Comparison of ENCODE assay signal across 8 cellular contexts in the genomic region with DNA sequence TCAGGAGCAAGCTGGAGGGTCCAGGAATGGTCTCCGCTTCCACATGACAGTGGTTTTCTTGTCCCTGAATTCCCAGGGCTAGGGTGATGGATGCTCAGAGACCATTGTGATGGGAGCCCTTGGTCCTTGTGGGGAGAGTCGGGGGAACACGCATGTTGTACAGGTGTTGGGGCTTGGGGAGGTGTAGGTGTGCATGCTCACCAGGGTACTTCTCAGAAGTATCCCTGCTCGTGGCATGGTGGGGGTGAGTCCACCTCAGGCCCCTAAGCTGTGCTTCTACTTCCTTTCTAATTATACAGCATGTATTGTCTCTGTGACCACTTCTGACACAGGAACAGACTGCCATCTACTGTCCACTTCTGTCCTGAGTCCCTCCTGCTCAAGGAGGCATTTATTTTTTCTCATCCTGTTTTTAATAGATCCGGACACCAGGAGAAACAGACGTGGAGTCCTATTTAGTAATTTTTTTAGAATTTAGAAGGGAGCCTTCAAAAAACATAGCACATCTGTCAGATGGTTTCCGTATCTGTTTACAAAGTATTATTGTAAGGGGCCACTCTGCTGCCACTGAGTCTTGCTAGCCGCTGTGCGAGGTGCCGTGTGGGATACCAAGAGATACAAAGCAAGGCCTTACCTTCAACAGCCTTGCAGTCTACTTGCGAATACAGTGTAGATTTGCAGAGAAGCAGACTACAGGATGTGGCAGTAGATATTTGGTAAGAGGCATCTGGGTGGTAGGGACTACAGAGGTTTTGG. TPM values are rescaled to one million over a fixed set of nuclear protein-coding genes. Genes with fewer than 3 reads are reported as not detected.
A peak's percentile ranks its signal among the peaks of the same experiment; 100 is the strongest.
DNase-seq lines count a peak whose midpoint lies in the region; ATAC-seq and TF ChIP-seq lines count a peak whose summit lies in the region.

No MANE protein-coding gene starts in this region.

- H3K4me2 ChIP-seq in trophoblast cell (ENCODE audit: low read length), result no peak overlapping the region

- H3K27me3 Mint-ChIP-seq in activated naive CD4-positive, alpha-beta T cell treated with anti-CD3 and anti-CD28 coated beads for 36 hours (ENCODE audit: low read depth), result peaks cover 21% of the 10 kb centered on the region
- H3K27me3 Mint-ChIP-seq in activated naive CD4-positive, alpha-beta T cell treated with anti-CD3 and anti-CD28 coated beads, Interleukin-2, amount 10 ng/mL, durations not matched to agents 7 days and 5 days, result peaks cover 12% of the 10 kb centered on the region

- TF ChIP-seq POLR2A in esophagus muscularis mucosa (IDR thresholded peaks at IDR 0.05; ENCODE audit: low read depth), result no peak

- no peak overlapping the region for H3K18ac ChIP-seq in trophoblast cell (ENCODE audit: low read length)

- H2AK5ac ChIP-seq in trophoblast cell (ENCODE audit: low read length), result no peak overlapping the region

- no peak overlapping the region for H3K4ac ChIP-seq in trophoblast cell (ENCODE audit: low read depth, low read length)

- no peak overlapping the region for H3K23ac ChIP-seq in trophoblast cell (ENCODE audit: low read length)

- no peaks in the 10 kb centered on the region for H3K4me1 Mint-ChIP-seq in activated naive CD4-positive, alpha-beta T cell treated with anti-CD3 and anti-CD28 coated beads for 36 hours (ENCODE audit: low read depth)
- H3K4me1 Mint-ChIP-seq in activated naive CD4-positive, alpha-beta T cell treated with anti-CD3 and anti-CD28 coated beads, Interleukin-2, amount 10 ng/mL, durations not matched to agents 7 days and 5 days, result no peaks in the 10 kb centered on the region

- H2BK5ac ChIP-seq in trophoblast cell (ENCODE audit: low read depth, low read length, poor library complexity), result no peak overlapping the region

- H3K9me3 ChIP-seq in NT2/D1 (ENCODE audit: insufficient read depth, low read length), result peaks cover 9% of the 10 kb centered on the region; the same call in 1 of the 2 replicates
- peaks cover 0 to 13% (median 0%) of the 10 kb centered on the region in 4 donors for H3K9me3 ChIP-seq in esophagus muscularis mucosa
- H3K9me3 ChIP-seq in trophoblast cell (ENCODE audit: insufficient read depth, low read depth, low read length), result peaks cover 2% of the 10 kb centered on the region

- H2BK12ac ChIP-seq in trophoblast cell (ENCODE audit: low read length), result no peak overlapping the region

- CTCF ChIA-PET in activated naive CD4-positive, alpha-beta T cell treated with anti-CD3 and anti-CD28 coated beads for 36 hours (lab: Charles Lee), result no interaction called here
- CTCF ChIA-PET in activated naive CD4-positive, alpha-beta T cell treated with anti-CD3 and anti-CD28 coated beads, Interleukin-2, amount 10 ng/mL, durations not matched to agents 7 days and 5 days (lab: Charles Lee), result no interaction called here

- no peak overlapping the region for H2BK120ac ChIP-seq in trophoblast cell (ENCODE audit: insufficient read depth, low read length, poor library complexity)

- no peak overlapping the region for H4K12ac ChIP-seq in trophoblast cell (ENCODE audit: low read depth, low read length)

- no peaks in the 10 kb centered on the region for H3K36me3 Mint-ChIP-seq in activated naive CD4-positive, alpha-beta T cell treated with anti-CD3 and anti-CD28 coated beads for 36 hours (ENCODE audit: low read depth)
- H3K36me3 Mint-ChIP-seq in activated naive CD4-positive, alpha-beta T cell treated with anti-CD3 and anti-CD28 coated beads, Interleukin-2, amount 10 ng/mL, durations not matched to agents 7 days and 5 days, result no peaks in the 10 kb centered on the region

- no peak for TF ChIP-seq EP300 in esophagus muscularis mucosa (IDR thresholded peaks at IDR 0.05)

- no peak overlapping the region for H3K27ac ChIP-seq in esophagus muscularis mucosa (replicated peaks in 1 of 4)
- H3K27ac ChIP-seq in trophoblast cell (ENCODE audit: low read depth, low read length), result no peak overlapping the region

- 60% methylated on average over 11 of the region's 11 CpGs for WGBS in esophagus muscularis mucosa
- WGBS in trophoblast cell (ENCODE audit: extremely low coverage, insufficient coverage, insufficient read length), result no CpG with 5 or more reads among the region's 11 CpGs

- no peak overlapping the region for H3K14ac ChIP-seq in trophoblast cell (ENCODE audit: low read length)

- no peaks in the 10 kb centered on the region for H3K79me2 ChIP-seq in trophoblast cell (ENCODE audit: control insufficient read depth, insufficient read depth, low read length, poor library complexity)

- H3K79me1 ChIP-seq in trophoblast cell (ENCODE audit: low read length), result peaks cover 2% of the 10 kb centered on the region

- H4K91ac ChIP-seq in trophoblast cell (ENCODE audit: low read depth, low read length), result no peak overlapping the region

- H3K4me1 ChIP-seq in NT2/D1 (ENCODE audit: insufficient read depth, insufficient read length), result peaks cover 16% of the 10 kb centered on the region
- H3K4me1 ChIP-seq in esophagus muscularis mucosa, result peaks cover 0 to 5% (median 0%) of the 10 kb centered on the region in 4 donors
- peaks cover 6 to 9% of the 10 kb centered on the region in 2 experiments for H3K4me1 ChIP-seq in trophoblast cell (ENCODE audit: control insufficient read depth in 1 of 2, insufficient read depth in 2 of 2, low read length in 2 of 2)

- H3K4me3 Mint-ChIP-seq in activated naive CD4-positive, alpha-beta T cell treated with anti-CD3 and anti-CD28 coated beads for 36 hours, result no peak overlapping the region
- no peak overlapping the region for H3K4me3 Mint-ChIP-seq in activated naive CD4-positive, alpha-beta T cell treated with anti-CD3 and anti-CD28 coated beads, Interleukin-2, amount 10 ng/mL, durations not matched to agents 7 days and 5 days

- peaks cover 2% of the 10 kb centered on the region for H3K9me3 Mint-ChIP-seq in activated naive CD4-positive, alpha-beta T cell treated with anti-CD3 and anti-CD28 coated beads for 36 hours
- no peaks in the 10 kb centered on the region for H3K9me3 Mint-ChIP-seq in activated naive CD4-positive, alpha-beta T cell treated with anti-CD3 and anti-CD28 coated beads, Interleukin-2, amount 10 ng/mL, durations not matched to agents 7 days and 5 days

- intact Hi-C loops in activated naive CD4-positive, alpha-beta T cell treated with anti-CD3 and anti-CD28 coated beads for 36 hours (cut with micrococcal nuclease), result loop anchor here (10.0 kb wide), 1 partner anchor 238 kb away; no protein-coding TSS in a partner anchor
- intact Hi-C loops in esophagus muscularis mucosa (cut with DNase I), result loop anchor here (2.0 kb wide), 1 partner anchor 272 kb away; no protein-coding TSS in a partner anchor

- TF ChIP-seq CTCF in esophagus muscularis mucosa (IDR thresholded peaks at IDR 0.05), result peak; percentile 46 to 55 (median 52)

- H3K9ac ChIP-seq in NT2/D1 (ENCODE audit: insufficient read length, low read depth), result peak overlapping the region; percentile 7
- no peak overlapping the region for H3K9ac ChIP-seq in trophoblast cell (ENCODE audit: low read length)

- ATAC-seq in GM18511 (IDR thresholded peaks at IDR 0.05; ENCODE audit: unreplicated experiment), result no peak
- ATAC-seq in HG02610 (IDR thresholded peaks at IDR 0.05; ENCODE audit: unreplicated experiment), result no peak

- no peak overlapping the region for H2AFZ ChIP-seq in trophoblast cell (ENCODE audit: insufficient read depth, low read length, poor library complexity)

- peak; percentile 18 for DNase-seq in activated naive CD4-positive, alpha-beta T cell treated with anti-CD3 and anti-CD28 coated beads for 36 hours
- no peak for DNase-seq in activated naive CD4-positive, alpha-beta T cell treated with anti-CD3 and anti-CD28 coated beads, Interleukin-2, amount 10 ng/mL, durations not matched to agents 7 days and 5 days
- DNase-seq in NT2/D1 (ENCODE audit: low read depth, low spot score) (no peak), esophagus muscularis mucosa (ENCODE audit: extremely low spot score) (no peak), trophoblast cell (peak; percentile 21 to 66)
- no peak for DNase-seq in activated naive CD4-positive, alpha-beta T cell treated with Interleukin-2 at 50 U/mL for 16 hours

- H3K27ac Mint-ChIP-seq in activated naive CD4-positive, alpha-beta T cell treated with anti-CD3 and anti-CD28 coated beads for 36 hours, result no peak overlapping the region
- no peak overlapping the region for H3K27ac Mint-ChIP-seq in activated naive CD4-positive, alpha-beta T cell treated with anti-CD3 and anti-CD28 coated beads, Interleukin-2, amount 10 ng/mL, durations not matched to agents 7 days and 5 days

- no peak overlapping the region for H4K8ac ChIP-seq in trophoblast cell (ENCODE audit: low read depth, low read length)

- H3K27me3 ChIP-seq in NT2/D1 (ENCODE audit: insufficient read depth, insufficient read length) (peaks cover 4% of the 10 kb centered on the region), esophagus muscularis mucosa (peaks cover 0 to 61% (median 0%) of the 10 kb centered on the region in 4 donors), trophoblast cell (ENCODE audit: insufficient read depth, low read length) (no peaks in the 10 kb centered on the region)

- no peak overlapping the region for H3K4me3 ChIP-seq in NT2/D1 (ENCODE audit: insufficient read length, low read depth)
- no peak overlapping the region for H3K4me3 ChIP-seq in esophagus muscularis mucosa
- H3K4me3 ChIP-seq in trophoblast cell (ENCODE audit: low read depth, low read length), result no peak overlapping the region

- H3K36me3 ChIP-seq in NT2/D1 (ENCODE audit: insufficient read depth, insufficient read length, low read length) (peaks cover 12% of the 10 kb centered on the region), esophagus muscularis mucosa (no peaks in the 10 kb centered on the region), trophoblast cell (ENCODE audit: control insufficient read depth in 1 of 2, insufficient read depth in 2 of 2, low read length in 2 of 2) (peaks cover 0 to 2% of the 10 kb centered on the region in 2 experiments)

RNA-seq across cellular contexts. Expression of gene NTF3, which starts 10.5 kb away (rescaled TPM):
- not detected for total RNA-seq in activated naive CD4-positive, alpha-beta T cell treated with anti-CD3 and anti-CD28 coated beads for 36 hours
- total RNA-seq in esophagus muscularis mucosa, result 1 to 10 TPM in 2 of 4 donors, under 1 TPM in 1, not detected in 1; 0.71 to 1.2 (median 1.0) TPM
- polyA plus RNA-seq in trophoblast cell (2013), result 2.5 and 2.9 TPM in 2 replicates

Comparison
In these comparisons a context has a peak if more than half of its experiments do, and no peak if none do; other contexts are left out.
1. DNase-seq: peak in activated naive CD4-positive, alpha-beta T cell treated with anti-CD3 and anti-CD28 coated beads for 36 hours (single experiment) and trophoblast cell (2 of 2); none in activated naive CD4-positive, alpha-beta T cell treated with anti-CD3 and anti-CD28 coated beads, Interleukin-2, amount 10 ng/mL, durations not matched to agents 7 days and 5 days (single experiment), NT2/D1 (single experiment), esophagus muscularis mucosa (single experiment) and activated naive CD4-positive, alpha-beta T cell treated with Interleukin-2 at 50 U/mL for 16 hours (single experiment).